18 cellular contexts compared by ENCODE assay signal in the genomic region with DNA sequence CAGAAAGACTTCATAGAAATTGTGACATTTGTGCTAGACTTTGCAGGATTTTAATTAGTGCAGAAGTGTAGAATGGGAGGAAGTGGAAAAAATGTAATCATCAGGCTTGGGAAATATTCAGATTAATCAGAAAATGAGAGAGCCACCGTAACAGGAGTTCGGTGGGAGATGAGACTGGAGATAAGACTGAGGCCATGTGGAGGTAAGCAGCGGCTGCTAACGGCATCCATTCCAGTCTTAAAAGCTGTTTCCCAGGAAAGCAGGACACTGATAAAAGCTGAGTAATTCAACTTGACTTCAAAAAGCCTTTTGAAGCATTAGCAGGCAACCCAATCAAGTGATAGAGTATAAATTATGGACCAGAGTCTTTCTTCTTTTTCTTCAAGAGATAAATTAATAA.
DNase-seq lines count a peak whose midpoint lies in the region; TF ChIP-seq lines count a peak whose summit lies in the region.
"Had no signal": no experiment of that assay in that cellular context is flagged by ENCODE, and none has a peak within 500 bp of the region (broad histone marks: within the 10 kb centered on the region; RNA-seq: fewer than 3 reads in every experiment).

No MANE protein-coding gene starts in this region.

- DNase-seq in SK-N-DZ (ENCODE audit: low spot score) (peak; percentile 89), left kidney (ENCODE audit: low read depth, low spot score) (peak; percentile 12), nephron progenitor cell (no peak), NCI-H1048 (lab: John Stamatoyannopoulos, UW) (no peak), UCSD-AML1 (lab: John Stamatoyannopoulos, UW; ENCODE audit: unreplicated experiment) (no peak)
- no peak for DNase-seq in NK-92 treated with Interleukin-12 subunit alpha and Interleukin-12 subunit beta, amount 100 ng/mL, for 24 hours (lab: John Stamatoyannopoulos, UW)
- DNase-seq: 8988T; ACHN; AML-193; C1 segment of cervical spinal cord; Calu3; CD4-positive, alpha-beta memory T cell; COR-L47; DMS53; DMS79 treated with DMSO at 0.1 percent for 48 hours; GF-D8; H9 had no signal

- peaks cover 17% of the 10 kb centered on the region for H3K9me3 Mint-ChIP-seq in nephron progenitor cell

- H3K4me3 Mint-ChIP-seq in nephron progenitor cell: no peak overlapping the region
- H3K4me3 Mint-ChIP-seq: CD4-positive, alpha-beta memory T cell; GM23338; H9 had no signal

- no peak for TF ChIP-seq CTCF in nephron progenitor cell (IDR thresholded peaks at IDR 0.05)

- peak overlapping the region; percentile 30 for H3K27ac Mint-ChIP-seq in nephron progenitor cell
- H3K27ac Mint-ChIP-seq: CD4-positive, alpha-beta memory T cell; GM23338; H9 had no signal

- peaks cover under 1% of the 10 kb centered on the region for H3K27me3 Mint-ChIP-seq in nephron progenitor cell (ENCODE audit: low read depth, poor library complexity)
- H3K27me3 Mint-ChIP-seq: CD4-positive, alpha-beta memory T cell had no signal

- no peaks in the 10 kb centered on the region for H3K36me3 Mint-ChIP-seq in nephron progenitor cell (ENCODE audit: low read depth)
- H3K36me3 Mint-ChIP-seq: CD4-positive, alpha-beta memory T cell had no signal

- peaks cover 15% of the 10 kb centered on the region for H3K4me1 Mint-ChIP-seq in nephron progenitor cell
- H3K4me1 Mint-ChIP-seq: CD4-positive, alpha-beta memory T cell; GM23338; H9 had no signal

Comparison
In these comparisons a context has a peak if more than half of its experiments do, and no peak if none do; other contexts are left out.
1. DNase-seq: peak in SK-N-DZ (single experiment) and left kidney (single experiment); none in nephron progenitor cell (single experiment), NK-92 treated with Interleukin-12 subunit alpha and Interleukin-12 subunit beta, amount 100 ng/mL, for 24 hours (single experiment), NCI-H1048 (single experiment) and UCSD-AML1 (single experiment).